Comparison of ENCODE assay signal across 31 cellular contexts in genomic region chr2:116450990-116451389, GRCh38.
"Had no signal": no experiment of that assay in that cellular context is flagged by ENCODE, and none has a peak within 500 bp of the region (broad histone marks: within the 10 kb centered on the region; RNA-seq: fewer than 3 reads in every experiment).

No MANE protein-coding gene starts in this region.

- H3K27ac ChIP-seq: ovary, parathyroid adenoma, psoas muscle, skin epidermis, spleen, suprapubic skin, testis, tibial artery, transverse colon, upper lobe of right lung, uterus had no signal

- H3K4me3 Mint-ChIP-seq: naive thymus-derived CD4-positive, alpha-beta T cell; natural killer cell; nephron; stimulated activated memory B cell treated with anti-CD40 and anti-IgM and Interleukin-4, amounts not matched to agents 10 μg/mL and 1 μg/mL and 100 μg/mL, for 72 hours; stimulated activated naive CD8-positive, alpha-beta T cell treated with anti-CD3 and anti-CD28 coated beads, Interleukin-15, amount 100 ng/mL, for 72 hours; type B pancreatic cell had no signal

- H3K27me3 ChIP-seq: ovary, spleen, suprapubic skin, testis, tibial artery, transverse colon, upper lobe of right lung, uterus had no signal

- H3K27me3 Mint-ChIP-seq: naive thymus-derived CD4-positive, alpha-beta T cell; progenitor cell of endocrine pancreas; stimulated activated memory B cell treated with anti-CD40 and anti-IgM and Interleukin-4, amounts not matched to agents 10 μg/mL and 1 μg/mL and 100 μg/mL, for 72 hours; stimulated activated naive CD8-positive, alpha-beta T cell treated with anti-CD3 and anti-CD28 coated beads, Interleukin-15, amount 100 ng/mL, for 72 hours; type B pancreatic cell had no signal

- H3K9ac ChIP-seq: parathyroid adenoma had no signal

- H3K27ac Mint-ChIP-seq: naive thymus-derived CD4-positive, alpha-beta T cell; natural killer cell; nephron; progenitor cell of endocrine pancreas; stimulated activated memory B cell treated with anti-CD40 and anti-IgM and Interleukin-4, amounts not matched to agents 10 μg/mL and 1 μg/mL and 100 μg/mL, for 72 hours; stimulated activated naive CD8-positive, alpha-beta T cell treated with anti-CD3 and anti-CD28 coated beads, Interleukin-15, amount 100 ng/mL, for 72 hours; type B pancreatic cell had no signal

- H2AFZ ChIP-seq: parathyroid adenoma had no signal

- H3K9me3 Mint-ChIP-seq: type B pancreatic cell had no signal

- H3K36me3 ChIP-seq: ovary, spleen, suprapubic skin, tibial artery, transverse colon, upper lobe of right lung, uterus had no signal

- H3K36me3 Mint-ChIP-seq: naive thymus-derived CD4-positive, alpha-beta T cell; stimulated activated memory B cell treated with anti-CD40 and anti-IgM and Interleukin-4, amounts not matched to agents 10 μg/mL and 1 μg/mL and 100 μg/mL, for 72 hours; type B pancreatic cell had no signal

- H3K4me2 ChIP-seq: smooth muscle cell had no signal

- H3K9me3 ChIP-seq: ovary, psoas muscle, testis, tibial artery, upper lobe of right lung, uterus had no signal

- DNase-seq: naive thymus-derived CD4-positive, alpha-beta T cell; natural killer cell; occipital lobe; ovary; posterior cingulate gyrus; psoas muscle; right cardiac atrium; spleen; stimulated activated CD4-positive, alpha-beta T cell treated with anti-CD3 and anti-CD28 coated beads, Interleukin-12 subunit alpha, Interleukin-12 subunit beta, amount 100 ng/mL, for 4 hours; stimulated activated CD4-positive, alpha-beta T cell treated with anti-CD3 and anti-CD28 coated beads, Interleukin-1b, Interleukin-23, amount 100 ng/mL, for 48 hours; stimulated activated CD4-positive, alpha-beta T cell treated with anti-CD3 and anti-CD28 coated beads, Interleukin-4, amount 100 ng/mL, for 1 hour; stimulated activated CD4-positive, alpha-beta T cell treated with anti-CD3 and anti-CD28 coated beads, Interleukin-4, amount 100 ng/mL, for 4 hours; stimulated activated CD8-positive, alpha-beta memory T cell treated with anti-CD3 and anti-CD28 coated beads, Interleukin-4, amount 100 ng/mL, for 48 hours; stimulated activated naive CD4-positive, alpha-beta T cell; stimulated activated naive CD8-positive, alpha-beta T cell treated with anti-CD3 and anti-CD28 coated beads, Interleukin-15, amount 100 ng/mL, for 72 hours; stimulated activated naive CD8-positive, alpha-beta T cell treated with anti-CD3 and anti-CD28 coated beads, Interleukin-15, Interleukin-2, amounts not matched to agents 100 U/mL and 50 U/mL, for 24 hours; substantia nigra; testis; tibial artery; transverse colon; upper lobe of right lung; uterus had no signal

- ATAC-seq: naive thymus-derived CD4-positive, alpha-beta T cell; natural killer cell; psoas muscle; right cardiac atrium; sciatic nerve; stimulated activated memory B cell treated with anti-CD40 and anti-IgM and Interleukin-4, amounts not matched to agents 10 μg/mL and 1 μg/mL and 100 μg/mL, for 72 hours; stimulated activated naive CD8-positive, alpha-beta T cell treated with anti-CD3 and anti-CD28 coated beads, Interleukin-15, amount 100 ng/mL, for 72 hours; stimulated activated naive CD8-positive, alpha-beta T cell treated with anti-CD3 and anti-CD28 coated beads, Interleukin-15, Interleukin-2, amounts not matched to agents 100 U/mL and 50 U/mL, for 24 hours; upper lobe of right lung had no signal

- H3K4me3 ChIP-seq: ovary, psoas muscle, skin epidermis, smooth muscle cell, spleen, suprapubic skin, testis, tibial artery, transverse colon, upper lobe of right lung, uterus had no signal

- H3K4me1 Mint-ChIP-seq: naive thymus-derived CD4-positive, alpha-beta T cell; natural killer cell; nephron; stimulated activated memory B cell treated with anti-CD40 and anti-IgM and Interleukin-4, amounts not matched to agents 10 μg/mL and 1 μg/mL and 100 μg/mL, for 72 hours; stimulated activated naive CD8-positive, alpha-beta T cell treated with anti-CD3 and anti-CD28 coated beads, Interleukin-15, amount 100 ng/mL, for 72 hours had no signal

- H3K4me1 ChIP-seq: parathyroid adenoma, psoas muscle, spleen, suprapubic skin, testis, tibial artery, transverse colon, upper lobe of right lung, uterus had no signal

- H3K79me2 ChIP-seq: parathyroid adenoma had no signal
